In the genomic region with DNA sequence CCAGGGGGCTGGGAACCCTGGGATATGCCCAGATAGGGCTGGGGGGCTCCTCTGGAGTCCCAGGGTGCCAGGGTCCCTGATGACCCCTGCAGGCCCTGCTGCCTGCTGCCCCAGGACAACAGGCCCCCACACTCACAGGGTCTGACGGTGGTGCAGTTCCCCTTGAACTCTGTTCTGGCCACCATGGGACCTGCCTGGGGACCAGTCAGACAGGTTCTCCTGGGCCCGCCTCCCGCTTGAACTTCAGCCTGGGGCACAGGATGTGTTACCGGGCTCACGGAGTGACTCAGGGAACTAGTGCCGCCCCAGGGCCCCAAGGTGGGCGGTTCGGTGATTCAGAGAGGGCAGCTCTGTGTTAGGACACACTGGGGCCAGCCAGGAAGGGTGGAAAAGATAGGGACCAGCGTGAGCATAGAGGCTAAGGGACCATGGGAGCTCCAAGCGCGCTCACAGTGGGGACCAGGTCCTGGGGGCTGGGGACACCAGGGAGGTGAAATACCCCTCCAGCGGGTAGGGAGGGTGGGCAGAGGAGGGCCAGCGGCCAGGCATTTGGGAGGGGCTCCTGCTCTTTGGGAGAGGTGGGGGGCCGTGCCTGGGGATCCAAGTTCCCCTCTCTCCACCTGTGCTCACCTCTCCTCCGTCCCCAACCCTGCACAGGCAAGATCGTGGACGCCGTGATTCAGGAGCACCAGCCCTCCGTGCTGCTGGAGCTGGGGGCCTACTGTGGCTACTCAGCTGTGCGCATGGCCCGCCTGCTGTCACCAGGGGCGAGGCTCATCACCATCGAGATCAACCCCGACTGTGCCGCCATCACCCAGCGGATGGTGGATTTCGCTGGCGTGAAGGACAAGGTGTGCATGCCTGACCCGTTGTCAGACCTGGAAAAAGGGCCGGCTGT, we compare ENCODE assay signal across 9 cellular contexts. TPM values are rescaled to one million over a fixed set of nuclear protein-coding genes. Genes with fewer than 3 reads are reported as not detected.
DNase-seq lines count a peak whose midpoint lies in the region; ATAC-seq and TF ChIP-seq lines count a peak whose summit lies in the region.
"Had no signal": no experiment of that assay in that cellular context is flagged by ENCODE, and none has a peak within 500 bp of the region (broad histone marks: within the 10 kb centered on the region; RNA-seq: fewer than 3 reads in every experiment).

No MANE protein-coding gene starts in this region.

- no peak overlapping the region for H3K4me3 ChIP-seq in urinary bladder (ENCODE audit: low read depth, low read length)
- H3K4me3 ChIP-seq: heart left ventricle had no signal

- CTCF ChIA-PET in WTC11 (lab: Charles Lee), result interaction anchor here (0.5 to 2.9 kb wide), 35 partner anchors 8 to 382 kb away, joined by 3 to 38 read pairs (median 4); partner anchors contain the start of genes DGCR6L, GP1BB and TANGO2

- H3K27me3 Mint-ChIP-seq in WTC11 (ENCODE audit: low read depth), result no peaks in the 10 kb centered on the region; the same call in 1 of the 2 replicates

- peaks cover 39% of the 10 kb centered on the region for H3K4me1 Mint-ChIP-seq in WTC11

- no peaks in the 10 kb centered on the region for H3K36me3 ChIP-seq in urinary bladder (ENCODE audit: insufficient read depth)

- intact Hi-C loops in left ventricle myocardium superior (cut with micrococcal nuclease), result no loop called here
- intact Hi-C loops in cardiac septum (cut with DNase I), result no loop called here

- TF ChIP-seq CTCF in WTC11 (IDR thresholded peaks at IDR 0.05), result no peak

- POLR2A ChIA-PET in WTC11 (lab: Charles Lee), result interaction anchor here (1.0 kb wide), 1 partner anchor 49 kb away, joined by 4 read pairs; no protein-coding TSS in a partner anchor

- H3K9me3 Mint-ChIP-seq in WTC11, result no peaks in the 10 kb centered on the region

- H3K4me3 Mint-ChIP-seq in WTC11, result peak overlapping the region; percentile 61

- peak overlapping the region; percentile 88; the same call in 1 of the 2 replicates for H3K27ac Mint-ChIP-seq in WTC11

- peak; percentile 35 for DNase-seq in left ventricle myocardium superior
- no peak for DNase-seq in cardiac septum (ENCODE audit: low spot score)
- peak; percentile 75 for DNase-seq in WTC11 (ENCODE audit: low spot score)
- peak; percentile 89 for DNase-seq in left lobe of liver (ENCODE audit: low spot score)
- DNase-seq in putamen (ENCODE audit: low spot score), result no peak

- no peaks in the 10 kb centered on the region for H3K4me1 ChIP-seq in urinary bladder (ENCODE audit: insufficient read depth)

- ATAC-seq in left ventricle myocardium superior (no peak), WTC11 (peak; percentile 44), left lobe of liver (peak; percentile 55), HG03521 (IDR thresholded peaks at IDR 0.05; ENCODE audit: unreplicated experiment) (no peak), GM19324 (IDR thresholded peaks at IDR 0.05; ENCODE audit: low FRiP score, unreplicated experiment) (no peak)

- H3K36me3 Mint-ChIP-seq in WTC11, result no peaks in the 10 kb centered on the region

- 74% methylated on average over 30 of the region's 30 CpGs for WGBS in urinary bladder

- peak overlapping the region; percentile 31 for H3K27ac ChIP-seq in urinary bladder (ENCODE audit: low read depth)
- H3K27ac ChIP-seq: heart left ventricle had no signal

TF ChIP-seq in WTC11, 78 proteins besides CTCF, POLR2A, EP300 and RAD21:
- TF ChIP-seq CDX4 (CRISPR knock-in tag; IDR thresholded peaks at IDR 0.05; ENCODE audit: borderline replicate concordance) (no peak), TEAD1 (CRISPR knock-in tag; IDR thresholded peaks at IDR 0.05) (0 out of 2 replicates have a peak, but pooled peaks have one; percentile 32), TEAD4 (CRISPR knock-in tag; IDR thresholded peaks at IDR 0.05) (no peak), RELA (CRISPR knock-in tag; IDR thresholded peaks at IDR 0.05; ENCODE audit: borderline replicate concordance) (no peak), NFE2L1 (CRISPR knock-in tag; IDR thresholded peaks at IDR 0.05) (peak; percentile 9; the same call in 1 of the 2 replicates)
- TF ChIP-seq, protein P1, sequence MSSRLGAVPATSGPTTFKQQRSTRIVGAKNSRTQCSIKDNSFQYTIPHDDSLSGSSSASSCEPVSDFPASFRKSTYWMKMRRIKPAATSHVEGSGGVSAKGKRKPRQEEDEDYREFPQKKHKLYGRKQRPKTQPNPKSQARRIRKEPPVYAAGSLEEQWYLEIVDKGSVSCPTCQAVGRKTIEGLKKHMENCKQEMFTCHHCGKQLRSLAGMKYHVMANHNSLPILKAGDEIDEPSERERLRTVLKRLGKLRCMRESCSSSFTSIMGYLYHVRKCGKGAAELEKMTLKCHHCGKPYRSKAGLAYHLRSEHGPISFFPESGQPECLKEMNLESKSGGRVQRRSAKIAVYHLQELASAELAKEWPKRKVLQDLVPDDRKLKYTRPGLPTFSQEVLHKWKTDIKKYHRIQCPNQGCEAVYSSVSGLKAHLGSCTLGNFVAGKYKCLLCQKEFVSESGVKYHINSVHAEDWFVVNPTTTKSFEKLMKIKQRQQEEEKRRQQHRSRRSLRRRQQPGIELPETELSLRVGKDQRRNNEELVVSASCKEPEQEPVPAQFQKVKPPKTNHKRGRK (CRISPR knock-in tag; IDR thresholded peaks at IDR 0.05; ENCODE audit: borderline replicate concordance), result no peak
- TF ChIP-seq, protein P2, sequence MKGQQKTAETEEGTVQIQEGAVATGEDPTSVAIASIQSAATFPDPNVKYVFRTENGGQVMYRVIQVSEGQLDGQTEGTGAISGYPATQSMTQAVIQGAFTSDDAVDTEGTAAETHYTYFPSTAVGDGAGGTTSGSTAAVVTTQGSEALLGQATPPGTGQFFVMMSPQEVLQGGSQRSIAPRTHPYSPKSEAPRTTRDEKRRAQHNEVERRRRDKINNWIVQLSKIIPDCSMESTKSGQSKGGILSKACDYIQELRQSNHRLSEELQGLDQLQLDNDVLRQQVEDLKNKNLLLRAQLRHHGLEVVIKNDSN (CRISPR knock-in tag; IDR thresholded peaks at IDR 0.05), result no peak

RNA-seq across cellular contexts. Expression of gene TXNRD2, which starts 21.5 kb away (rescaled TPM):
- total RNA-seq in left ventricle myocardium superior, result 42.4 TPM
- 33.3 TPM for total RNA-seq in cardiac septum
- total RNA-seq in WTC11 (2021), result 15.9 to 18.8 TPM (median 18.8 TPM) in 3 replicates
- total RNA-seq in left lobe of liver, result 44.6 TPM
- 14.5 TPM for total RNA-seq in urinary bladder
- polyA plus RNA-seq in urinary bladder, result 18.1 TPM

RNA-seq across cellular contexts. Expression of gene COMT, which starts 21.6 kb away (rescaled TPM):
- 83.4 TPM for total RNA-seq in left ventricle myocardium superior
- total RNA-seq in cardiac septum, result 97.1 TPM
- total RNA-seq in WTC11 (2021), result 30.8 to 38.0 TPM (median 36.1 TPM) in 3 replicates
- total RNA-seq in left lobe of liver, result 145 TPM
- 52.7 TPM for total RNA-seq in urinary bladder
- 198 TPM for polyA plus RNA-seq in urinary bladder

RNA-seq across cellular contexts. Expression of gene ARVCF, which starts 53.5 kb away (rescaled TPM):
- total RNA-seq in left ventricle myocardium superior, result 26.8 TPM
- 46.8 TPM for total RNA-seq in cardiac septum
- total RNA-seq in WTC11 (2021), result 58.3 to 65.4 TPM (median 61.3 TPM) in 3 replicates
- 18.7 TPM for total RNA-seq in left lobe of liver
- total RNA-seq in urinary bladder, result 15.4 TPM
- 16.0 TPM for polyA plus RNA-seq in urinary bladder

RNA-seq across cellular contexts. Expression of gene TANGO2, which starts 57.8 kb away (rescaled TPM):
- total RNA-seq in left ventricle myocardium superior, result 71.5 TPM
- total RNA-seq in cardiac septum, result 84.5 TPM
- total RNA-seq in WTC11 (2021), result 13.2 to 16.8 TPM (median 14.8 TPM) in 3 replicates
- total RNA-seq in left lobe of liver, result 12.5 TPM
- 13.6 TPM for total RNA-seq in urinary bladder
- 25.5 TPM for polyA plus RNA-seq in urinary bladder

Comparison
In these comparisons a context has a peak if more than half of its experiments do, and no peak if none do; other contexts are left out.
1. DNase-seq: peak in left ventricle myocardium superior (single experiment), WTC11 (single experiment) and left lobe of liver (single experiment); none in cardiac septum (single experiment) and putamen (single experiment).
2. ATAC-seq: peak in WTC11 (single experiment) and left lobe of liver (single experiment); none in left ventricle myocardium superior (single experiment), HG03521 (single experiment) and GM19324 (single experiment).